ENCODE assay signal across 8 cellular contexts in genomic region chr17:77445908-77446535, GRCh38.
DNase-seq lines count a peak whose midpoint lies in the region; ATAC-seq, FAIRE-seq and TF ChIP-seq lines count a peak whose summit lies in the region.

No MANE protein-coding gene starts in this region.

- peak overlapping the region in 1 of 2 experiments; percentile 26 for H3K14ac ChIP-seq in mesenchymal stem cell (ENCODE audit: low read length in 2 of 2)

- peaks cover 87% of the 10 kb centered on the region for H3K4me1 Mint-ChIP-seq in activated naive CD8-positive, alpha-beta T cell (ENCODE audit: low read depth)

- no peaks in the 10 kb centered on the region for H3K27me3 Mint-ChIP-seq in activated naive CD8-positive, alpha-beta T cell

- no peak overlapping the region for H2BK5ac ChIP-seq in mesenchymal stem cell (ENCODE audit: low read depth, low read length, poor library complexity, severe bottlenecking)

- peak overlapping the region; percentile 35 for H4K8ac ChIP-seq in mesenchymal stem cell (ENCODE audit: low read length)

- peaks cover 25% of the 10 kb centered on the region for H3K79me1 ChIP-seq in mesenchymal stem cell (replicated peaks; ENCODE audit: low read length, poor library complexity, severe bottlenecking)

- H3K4me3 Mint-ChIP-seq in activated naive CD8-positive, alpha-beta T cell, result peak overlapping the region; percentile 82

- TF ChIP-seq CTCF in GM12875 (IDR thresholded peaks at IDR 0.05; ENCODE audit: borderline replicate concordance, insufficient read depth, low read depth, low read length), result no peak

- H3K4ac ChIP-seq in mesenchymal stem cell (ENCODE audit: low read depth in 1 of 2, low read length in 2 of 2), result peak overlapping the region in 1 of 2 experiments; percentile 17

- peaks cover 56% of the 10 kb centered on the region for H3K4me1 ChIP-seq in mesenchymal stem cell (ENCODE audit: control insufficient read depth, insufficient read depth, low read depth, low read length)

- DNase-seq in KBM-7 (peak; percentile 71), mesenchymal stem cell (peak; percentile 57), H54 (ENCODE audit: insufficient read length, low spot score) (no peak)

- H2BK12ac ChIP-seq in mesenchymal stem cell (ENCODE audit: low read length in 2 of 2), result peak overlapping the region in 1 of 2 experiments; percentile 49

- no peak overlapping the region for H2BK120ac ChIP-seq in mesenchymal stem cell (ENCODE audit: low read depth, low read length)

- no peak overlapping the region for H2BK15ac ChIP-seq in mesenchymal stem cell (ENCODE audit: low read depth, poor library complexity, severe bottlenecking)

- H3K18ac ChIP-seq in mesenchymal stem cell (ENCODE audit: low read depth in 1 of 2, low read length in 2 of 2), result peak overlapping the region; percentile 5 to 89

- no peak for ATAC-seq in GM21528 (IDR thresholded peaks at IDR 0.05; ENCODE audit: low FRiP score, unreplicated experiment)
- no peak for ATAC-seq in SK-N-SH treated with all-trans-retinoic acid at 6 μM for 48 hours
- no peak for ATAC-seq in GM21737 (IDR thresholded peaks at IDR 0.05; ENCODE audit: unreplicated experiment)

- H2AFZ ChIP-seq in mesenchymal stem cell (ENCODE audit: low read depth, low read length), result no peak overlapping the region

- H4K91ac ChIP-seq in mesenchymal stem cell (ENCODE audit: low read length), result peak overlapping the region; percentile 64

- H2AK5ac ChIP-seq in mesenchymal stem cell (ENCODE audit: low read length, severe bottlenecking), result no peak overlapping the region

- H3K9me3 Mint-ChIP-seq in activated naive CD8-positive, alpha-beta T cell (ENCODE audit: low read depth), result no peaks in the 10 kb centered on the region

- H3K27ac Mint-ChIP-seq in activated naive CD8-positive, alpha-beta T cell, result peak overlapping the region; percentile 100

- WGBS in mesenchymal stem cell, result 59% methylated on average over 12 of the region's 14 CpGs

- H3K23ac ChIP-seq in mesenchymal stem cell (ENCODE audit: low read length in 2 of 2), result no peak overlapping the region

- H3K4me3 ChIP-seq in GM12875 (ENCODE audit: low read depth, low read length), result peak overlapping the region; percentile 35
- H3K4me3 ChIP-seq in mesenchymal stem cell (ENCODE audit: insufficient read depth in 1 of 2, low read depth in 1 of 2, low read length in 2 of 2), result peak overlapping the region in 1 of 2 experiments; percentile 3

- no peak overlapping the region for H3K27ac ChIP-seq in mesenchymal stem cell (ENCODE audit: low read length, poor library complexity, severe bottlenecking)

- FAIRE-seq in H54 (lab: Jason Lieb, UNC), result no peak

- no peaks in the 10 kb centered on the region for H3K36me3 Mint-ChIP-seq in activated naive CD8-positive, alpha-beta T cell

- H3K36me3 ChIP-seq in mesenchymal stem cell (ENCODE audit: control insufficient read depth in 1 of 2, insufficient read depth in 2 of 2, low read depth in 1 of 2, low read length in 2 of 2), result peaks cover 8 to 32% of the 10 kb centered on the region in 2 experiments

- no peaks in the 10 kb centered on the region for H3K9me3 ChIP-seq in mesenchymal stem cell (ENCODE audit: control insufficient read depth, low read length)

- in situ Hi-C loops in KBM-7 (cut with MboI; ENCODE audit: low pct_unique_long_range_greater_than_20kb, low sequenced_read_pairs), result no loop called here

- H3K4me2 ChIP-seq in mesenchymal stem cell (ENCODE audit: low read length, poor library complexity, severe bottlenecking), result no peak overlapping the region

- H3K9ac ChIP-seq in mesenchymal stem cell (ENCODE audit: low read length), result peak overlapping the region; percentile 30

- TF ChIP-seq POLR2A in H54 (IDR thresholded peaks at IDR 0.05; ENCODE audit: low read depth, low read length), result no peak

- no peaks in the 10 kb centered on the region for H3K27me3 ChIP-seq in mesenchymal stem cell (ENCODE audit: control insufficient read depth in 1 of 2, insufficient read depth in 1 of 2, low read length in 2 of 2)

TF ChIP-seq in SK-N-SH treated with all-trans-retinoic acid at 6 μM for 48 hours, 23 proteins besides CTCF, POLR2A, EP300 and RAD21 (continues in another document):
- TF ChIP-seq ISL1 (CRISPR knock-in tag; IDR thresholded peaks at IDR 0.05), result no peak
- no peak for TF ChIP-seq TCF4 (CRISPR knock-in tag; IDR thresholded peaks at IDR 0.05; ENCODE audit: borderline replicate concordance)
- no peak for TF ChIP-seq ESRRG (CRISPR knock-in tag; IDR thresholded peaks at IDR 0.05)
- TF ChIP-seq CSDC2 (CRISPR knock-in tag; IDR thresholded peaks at IDR 0.05), result no peak
- no peak for TF ChIP-seq PATZ1 (CRISPR knock-in tag; IDR thresholded peaks at IDR 0.05; ENCODE audit: borderline replicate concordance)
- TF ChIP-seq ARNTL (CRISPR knock-in tag; IDR thresholded peaks at IDR 0.05; ENCODE audit: borderline replicate concordance, low read depth), result no peak
- no peak for TF ChIP-seq ZNF565 (CRISPR knock-in tag; conservative IDR thresholded peaks at IDR 0.05; ENCODE audit: low read depth)
- no peak for TF ChIP-seq POU6F1 (CRISPR knock-in tag; IDR thresholded peaks at IDR 0.05; ENCODE audit: borderline replicate concordance, low read depth)
- no peak for TF ChIP-seq TSHZ2 (CRISPR knock-in tag; IDR thresholded peaks at IDR 0.05)
- no peak for TF ChIP-seq CREB5 (CRISPR knock-in tag; IDR thresholded peaks at IDR 0.05; ENCODE audit: low read depth)
- TF ChIP-seq TOX (CRISPR knock-in tag; IDR thresholded peaks at IDR 0.05; ENCODE audit: borderline replicate concordance), result no peak
- no peak for TF ChIP-seq RARB (CRISPR knock-in tag; IDR thresholded peaks at IDR 0.05)
- no peak for TF ChIP-seq ZNF70 (CRISPR knock-in tag; IDR thresholded peaks at IDR 0.05)
